ENCODE assay signal across 13 cellular contexts in genomic region chr3:111848246-111848645, GRCh38.
"Had no signal": no experiment of that assay in that cellular context is flagged by ENCODE, and none has a peak within 500 bp of the region (broad histone marks: within the 10 kb centered on the region; RNA-seq: fewer than 3 reads in every experiment).

No MANE protein-coding gene starts in this region.

- H3K27ac Mint-ChIP-seq: activated T-helper 17 cell treated with anti-CD3 and anti-CD28 coated beads, Interleukin-2, amount 50 U/mL, for 72 hours; stimulated activated effector memory CD8-positive, alpha-beta T cell treated with anti-CD3 and anti-CD28 coated beads, Interleukin-12 subunit alpha, Interleukin-12 subunit beta, amount 100 ng/mL, for 72 hours had no signal

- H3K4me3 ChIP-seq: lung, ovary, thoracic aorta had no signal

- H3K9me3 Mint-ChIP-seq: activated T-helper 17 cell treated with anti-CD3 and anti-CD28 coated beads, Interleukin-2, amount 50 U/mL, for 72 hours; stimulated activated effector memory CD8-positive, alpha-beta T cell treated with anti-CD3 and anti-CD28 coated beads, Interleukin-12 subunit alpha, Interleukin-12 subunit beta, amount 100 ng/mL, for 72 hours had no signal

- H3K36me3 Mint-ChIP-seq: stimulated activated effector memory CD8-positive, alpha-beta T cell treated with anti-CD3 and anti-CD28 coated beads, Interleukin-12 subunit alpha, Interleukin-12 subunit beta, amount 100 ng/mL, for 72 hours had no signal

- H3K9me3 ChIP-seq: ovary, thoracic aorta had no signal

- H3K27me3 ChIP-seq: brain microvascular endothelial cell, ovary had no signal

- H3K36me3 ChIP-seq: brain microvascular endothelial cell, ovary, thoracic aorta, WERI-Rb-1 had no signal

- H3K4me3 Mint-ChIP-seq: activated T-helper 17 cell treated with anti-CD3 and anti-CD28 coated beads, Interleukin-2, amount 50 U/mL, for 72 hours; stimulated activated effector memory CD8-positive, alpha-beta T cell treated with anti-CD3 and anti-CD28 coated beads, Interleukin-12 subunit alpha, Interleukin-12 subunit beta, amount 100 ng/mL, for 72 hours had no signal

- H3K4me1 Mint-ChIP-seq: activated T-helper 17 cell treated with anti-CD3 and anti-CD28 coated beads, Interleukin-2, amount 50 U/mL, for 72 hours had no signal

- DNase-seq: activated CD4-positive, alpha-beta T cell treated with anti-CD3 and anti-CD28 coated beads, Interleukin-2, amount 50 U/mL, for 48 hours; activated naive CD4-positive, alpha-beta T cell treated with Interleukin-2 at 50 U/mL for 16 hours; anterior cingulate cortex; brain microvascular endothelial cell; effector memory CD4-positive, alpha-beta T cell; left colon; ovary; stimulated activated CD4-positive, alpha-beta T cell treated with anti-CD3 and anti-CD28 coated beads, Interleukin-1b, Interleukin-23, amount 100 ng/mL, for 48 hours; WERI-Rb-1 had no signal

- H3K27ac ChIP-seq: brain microvascular endothelial cell, ovary, thoracic aorta, WERI-Rb-1 had no signal

- ATAC-seq: activated T-helper 17 cell treated with anti-CD3 and anti-CD28 coated beads, Interleukin-2, amount 50 U/mL, for 72 hours; stimulated activated effector memory CD8-positive, alpha-beta T cell treated with anti-CD3 and anti-CD28 coated beads, Interleukin-12 subunit alpha, Interleukin-12 subunit beta, amount 100 ng/mL, for 72 hours had no signal
